ENCODE assay signal across 19 cellular contexts in genomic region chr5:179374506-179375235, GRCh38. TPM values are rescaled to one million over a fixed set of nuclear protein-coding genes. Genes with fewer than 3 reads are reported as not detected.
"Had no signal": no experiment of that assay in that cellular context is flagged by ENCODE, and none has a peak within 500 bp of the region (broad histone marks: within the 10 kb centered on the region; RNA-seq: fewer than 3 reads in every experiment).

No MANE protein-coding gene starts in this region.

- H3K36me3 Mint-ChIP-seq: mesothelial cell of epicardium had no signal

- H3K9me3 Mint-ChIP-seq: activated T-helper 2 cell treated with anti-CD3 and anti-CD28 coated beads, Interferon-gamma antibody, Interleukin-2, Interleukin-4, amounts not matched to agents 10 μg/mL and 5 μg/mL and 100 μg/mL, durations not matched to agents 14 hours and 24 hours and 36 hours; mesothelial cell of epicardium had no signal

- H3K27me3 ChIP-seq: foreskin keratinocyte, neutrophil, upper lobe of right lung had no signal

- DNase-seq: activated CD4-positive, alpha-beta T cell treated with anti-CD3 and anti-CD28 coated beads, Interleukin-2, amount 50 U/mL, for 48 hours; activated naive CD4-positive, alpha-beta T cell treated with anti-CD3 and anti-CD28 coated beads, Interleukin-2, amount 50 U/mL, for 16 hours; activated T-cell treated with anti-CD3 and anti-CD28 coated beads, Interleukin-2, amount 50 U/mL, for 1 hour; caudate nucleus; cortex of kidney; effector memory CD4-positive, alpha-beta T cell; foreskin keratinocyte; glutamatergic neuron; hypothalamus; kidney glomerular epithelial cell; right cardiac atrium; stimulated activated naive CD8-positive, alpha-beta T cell treated with anti-CD3 and anti-CD28 coated beads, Interleukin-15, Interleukin-2, amounts not matched to agents 100 U/mL and 50 U/mL, for 24 hours; T-helper 1 cell; upper lobe of right lung had no signal

- H3K4me1 ChIP-seq: foreskin keratinocyte, upper lobe of right lung had no signal

- H3K27ac Mint-ChIP-seq: activated T-helper 2 cell treated with anti-CD3 and anti-CD28 coated beads, Interferon-gamma antibody, Interleukin-2, Interleukin-4, amounts not matched to agents 10 μg/mL and 5 μg/mL and 100 μg/mL, durations not matched to agents 14 hours and 24 hours and 36 hours; mesothelial cell of epicardium had no signal

- ATAC-seq: foreskin keratinocyte; right cardiac atrium; stimulated activated naive CD8-positive, alpha-beta T cell treated with anti-CD3 and anti-CD28 coated beads, Interleukin-15, Interleukin-2, amounts not matched to agents 100 U/mL and 50 U/mL, for 24 hours; upper lobe of right lung had no signal

- H3K27ac ChIP-seq: foreskin keratinocyte, neutrophil, SK-N-MC, upper lobe of right lung had no signal

- H3K4me1 Mint-ChIP-seq: mesothelial cell of epicardium had no signal

- H3K4me3 ChIP-seq: SK-N-MC, smooth muscle cell, upper lobe of right lung had no signal

- H3K9me3 ChIP-seq: neutrophil, upper lobe of right lung had no signal

- H3K4me3 Mint-ChIP-seq: mesothelial cell of epicardium had no signal

- H3K4me2 ChIP-seq: smooth muscle cell had no signal

- H3K36me3 ChIP-seq: neutrophil, upper lobe of right lung had no signal

RNA-seq across cellular contexts. Expression of gene ADAMTS2, which starts 29.4 kb away (rescaled TPM):
- total RNA-seq: activated T-helper 2 cell treated with anti-CD3 and anti-CD28 coated beads, Interferon-gamma antibody, Interleukin-2, Interleukin-4, amounts not matched to agents 10 μg/mL and 5 μg/mL and 100 μg/mL, durations not matched to agents 14 hours and 24 hours and 36 hours; foreskin keratinocyte had no signal
- polyA plus RNA-seq: foreskin keratinocyte had no signal
